ENCODE assay signal across 19 cellular contexts in the genomic region with DNA sequence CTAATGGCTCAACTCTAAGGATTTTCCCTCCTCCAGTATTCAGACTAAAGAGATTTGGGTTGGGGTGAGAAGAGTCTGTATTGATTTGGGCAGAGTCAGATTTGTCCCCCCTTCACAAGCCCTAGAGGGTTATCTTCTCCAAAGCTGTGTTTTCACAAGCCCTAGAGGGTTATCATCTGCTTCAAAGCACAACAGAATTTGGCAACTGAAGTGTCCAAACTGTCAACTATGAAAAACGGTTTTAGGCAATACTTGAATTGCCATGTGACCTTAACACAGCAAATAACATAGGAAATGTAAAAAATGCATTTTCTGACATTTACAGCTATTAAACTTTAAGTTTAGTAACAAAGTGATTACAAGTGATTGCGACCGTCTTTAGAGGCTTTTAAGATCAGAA.
"Had no signal": no experiment of that assay in that cellular context is flagged by ENCODE, and none has a peak within 500 bp of the region (broad histone marks: within the 10 kb centered on the region; RNA-seq: fewer than 3 reads in every experiment).

No MANE protein-coding gene starts in this region.

- H3K36me3 Mint-ChIP-seq: activated CD4-positive, alpha-beta memory T cell treated with anti-CD3 and anti-CD28 coated beads for 36 hours; activated naive CD8-positive, alpha-beta T cell treated with anti-CD3 and anti-CD28 coated beads for 36 hours; naive B cell; stimulated activated naive B cell treated with anti-CD40 and anti-IgM and Interleukin-4, amounts not matched to agents 10 μg/mL and 1 μg/mL and 100 μg/mL, for 72 hours had no signal

- H3K4me3 ChIP-seq: ascending aorta, right lobe of liver, spleen, transverse colon had no signal

- H3K9me3 ChIP-seq: ascending aorta, right lobe of liver, spleen, transverse colon had no signal

- ATAC-seq: esophagus mucosa; right lobe of liver; stimulated activated naive B cell treated with anti-CD40 and anti-IgM and Interleukin-4, amounts not matched to agents 10 μg/mL and 1 μg/mL and 100 μg/mL, for 72 hours had no signal

- H3K27me3 ChIP-seq: ascending aorta, right lobe of liver, transverse colon had no signal

- H3K27ac ChIP-seq: ascending aorta, right lobe of liver, spleen, transverse colon, VCaP had no signal

- H3K9me3 Mint-ChIP-seq: activated CD4-positive, alpha-beta memory T cell treated with anti-CD3 and anti-CD28 coated beads for 36 hours; endodermal cell; stimulated activated naive B cell treated with anti-CD40 and anti-IgM and Interleukin-4, amounts not matched to agents 10 μg/mL and 1 μg/mL and 100 μg/mL, for 72 hours had no signal

- DNase-seq: activated CD4-positive, alpha-beta memory T cell treated with anti-CD3 and anti-CD28 coated beads for 36 hours; activated gamma-delta T cell; activated naive CD8-positive, alpha-beta T cell treated with anti-CD3 and anti-CD28 coated beads for 36 hours; activated T-cell treated with anti-CD3 and anti-CD28 coated beads, Interleukin-2, amount 50 U/mL, for 48 hours; endodermal cell; midbrain; naive B cell; right lobe of liver; spleen; stimulated activated CD4-positive, alpha-beta T cell treated with anti-CD3 and anti-CD28 coated beads, Interleukin-1b, Interleukin-23, amount 100 ng/mL, for 48 hours; stimulated activated naive B cell treated with anti-CD40 and anti-IgM and Interleukin-4, amounts not matched to agents 10 μg/mL and 1 μg/mL and 100 μg/mL, for 72 hours; substantia nigra; T-helper 2 cell; transverse colon had no signal

- H3K36me3 ChIP-seq: ascending aorta, right lobe of liver, spleen, transverse colon had no signal

- H3K4me1 Mint-ChIP-seq: naive B cell had no signal

- H3K4me1 ChIP-seq: ascending aorta, right lobe of liver, spleen had no signal

- H3K27ac Mint-ChIP-seq: activated CD4-positive, alpha-beta memory T cell treated with anti-CD3 and anti-CD28 coated beads for 36 hours; activated naive CD8-positive, alpha-beta T cell treated with anti-CD3 and anti-CD28 coated beads for 36 hours; endodermal cell; naive B cell; stimulated activated naive B cell treated with anti-CD40 and anti-IgM and Interleukin-4, amounts not matched to agents 10 μg/mL and 1 μg/mL and 100 μg/mL, for 72 hours had no signal

- H3K4me3 Mint-ChIP-seq: activated CD4-positive, alpha-beta memory T cell treated with anti-CD3 and anti-CD28 coated beads for 36 hours; activated naive CD8-positive, alpha-beta T cell treated with anti-CD3 and anti-CD28 coated beads for 36 hours; endodermal cell; naive B cell; stimulated activated naive B cell treated with anti-CD40 and anti-IgM and Interleukin-4, amounts not matched to agents 10 μg/mL and 1 μg/mL and 100 μg/mL, for 72 hours had no signal

- FAIRE-seq: bronchial epithelial cell, frontal cortex had no signal
